3 cellular contexts compared by ENCODE assay signal in genomic region chr6:93823489-93823888, GRCh38.
A peak's percentile ranks its signal among the peaks of the same experiment; 100 is the strongest.
TF ChIP-seq lines count a peak whose summit lies in the region.

No MANE protein-coding gene starts in this region.

TF ChIP-seq in GM23338, 12 proteins besides CTCF, POLR2A, EP300 and RAD21:
- TF ChIP-seq ZNF331 (CRISPR knock-in tag; IDR thresholded peaks at IDR 0.05; ENCODE audit: low read depth): no peak
- TF ChIP-seq POLR2AphosphoS5 (IDR thresholded peaks at IDR 0.05; ENCODE audit: low read depth): peak; percentile 25

TF ChIP-seq in WTC11, 78 proteins besides CTCF, POLR2A, EP300 and RAD21:
- TF ChIP-seq ZMAT4 (CRISPR knock-in tag; IDR thresholded peaks at IDR 0.05): peak; percentile 83; the same call in 1 of the 2 replicates
- TF ChIP-seq ARID4B (CRISPR knock-in tag; IDR thresholded peaks at IDR 0.05; ENCODE audit: borderline replicate concordance): no peak
- peak; percentile 81 for TF ChIP-seq AR (CRISPR knock-in tag; IDR thresholded peaks at IDR 0.05)

TF ChIP-seq in H1, 55 proteins besides CTCF, POLR2A, EP300 and RAD21:
- TF ChIP-seq JUND (IDR thresholded peaks at IDR 0.05; ENCODE audit: low read length): no peak
- TF ChIP-seq POLR2AphosphoS5 (IDR thresholded peaks at IDR 0.05; ENCODE audit: low read depth, low read length): peak; percentile 64
